ENCODE assay signal across 8 cellular contexts in the genomic region with DNA sequence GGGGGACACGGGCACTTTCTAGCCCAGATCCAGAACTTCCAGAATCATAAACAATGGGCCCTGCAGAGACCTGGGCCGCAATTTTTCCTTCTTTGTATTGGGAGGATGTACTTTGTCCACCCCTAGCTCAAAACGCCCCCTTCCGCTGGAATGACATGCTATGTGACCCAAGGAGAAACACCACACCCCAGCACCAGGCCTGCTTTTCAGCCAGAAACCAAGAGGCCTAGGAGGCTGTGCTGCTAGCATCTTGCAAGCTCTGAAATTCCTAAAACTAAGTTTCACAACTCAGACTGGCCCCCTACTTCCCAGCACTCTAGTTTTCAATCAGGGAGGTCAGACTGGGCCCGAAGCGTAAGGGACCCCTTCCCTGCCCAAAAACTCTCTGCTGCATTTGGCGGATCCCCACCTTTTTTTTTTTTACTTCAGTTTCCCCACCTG. TPM values are rescaled to one million over a fixed set of nuclear protein-coding genes. Genes with fewer than 3 reads are reported as not detected.
A peak's percentile ranks its signal among the peaks of the same experiment; 100 is the strongest.
DNase-seq lines count a peak whose midpoint lies in the region; ATAC-seq and TF ChIP-seq lines count a peak whose summit lies in the region.

No MANE protein-coding gene starts in this region.

- DNase-seq in AG04449 (ENCODE audit: low read depth, low spot score) (no peak), GM10248 (ENCODE audit: extremely low spot score) (no peak), NCI-H1694 (lab: John Stamatoyannopoulos, UW) (peak; percentile 5), left cardiac atrium (peak; percentile 73), retina (peak; percentile 46), middle frontal gyrus (ENCODE audit: extremely low spot score, low spot score) (no peak)

- peak; percentile 24 for ATAC-seq in activated T-helper 17 cell treated with anti-CD3 and anti-CD28 coated beads, Interleukin-2, amount 50 U/mL, for 72 hours (replicated peaks)
- ATAC-seq in left cardiac atrium (peak in 1 of 2 donors; percentile 33), HG02623 (IDR thresholded peaks at IDR 0.05; ENCODE audit: unreplicated experiment) (no peak)

- POLR2A ChIA-PET in AG04449 (lab: Yijun Ruan, JAX), result interaction anchor here (0.5 to 3.8 kb wide), 5 partner anchors 17 to 92 kb away, joined by 3 to 146 read pairs (median 11); a partner anchor contains a TSS
- POLR2A ChIA-PET in GM10248 (lab: Yijun Ruan, JAX), result interaction anchor here (0.8 to 8.0 kb wide), 4 partner anchors 18 to 47 kb away, joined by 3 to 154 read pairs (median 8); a partner anchor contains a TSS

- intact Hi-C loops in left cardiac atrium (cut with DNase I), result loop anchor here in 1 of 2 donors (2.0 kb wide), 1 partner anchor 18 kb away; no protein-coding TSS in a partner anchor

- CTCF ChIA-PET in AG04449 (lab: Yijun Ruan, JAX) (interaction anchor here (0.7 to 8.0 kb wide), 23 partner anchors 9 to 209 kb away, joined by 3 to 161 read pairs (median 5); a partner anchor contains a TSS), GM10248 (lab: Yijun Ruan, JAX) (interaction anchor here (0.6 to 9.4 kb wide), 33 partner anchors 9 to 209 kb away, joined by 3 to 141 read pairs (median 4); a partner anchor contains a TSS)

- peaks cover 40% of the 10 kb centered on the region for H3K36me3 Mint-ChIP-seq in activated T-helper 17 cell treated with anti-CD3 and anti-CD28 coated beads, Interleukin-2, amount 50 U/mL, for 72 hours (ENCODE audit: low read depth)

- peak overlapping the region; percentile 94 for H3K27ac Mint-ChIP-seq in activated T-helper 17 cell treated with anti-CD3 and anti-CD28 coated beads, Interleukin-2, amount 50 U/mL, for 72 hours

- no peaks in the 10 kb centered on the region for H3K9me3 Mint-ChIP-seq in activated T-helper 17 cell treated with anti-CD3 and anti-CD28 coated beads, Interleukin-2, amount 50 U/mL, for 72 hours

- peak; percentile 27 for TF ChIP-seq CTCF in AG04449 (IDR thresholded peaks at IDR 0.05; ENCODE audit: insufficient read depth, low read length, missing control alignments)
- peak; percentile 60 for TF ChIP-seq CTCF in GM10248 (IDR thresholded peaks at IDR 0.05; ENCODE audit: control extremely low read depth, extremely low read depth, low read depth, missing control alignments)

- peak overlapping the region; percentile 92 for H3K4me3 Mint-ChIP-seq in activated T-helper 17 cell treated with anti-CD3 and anti-CD28 coated beads, Interleukin-2, amount 50 U/mL, for 72 hours

- no peaks in the 10 kb centered on the region for H3K27me3 Mint-ChIP-seq in activated T-helper 17 cell treated with anti-CD3 and anti-CD28 coated beads, Interleukin-2, amount 50 U/mL, for 72 hours

- peaks cover 30% of the 10 kb centered on the region for H3K4me1 Mint-ChIP-seq in activated T-helper 17 cell treated with anti-CD3 and anti-CD28 coated beads, Interleukin-2, amount 50 U/mL, for 72 hours

- H3K4me3 ChIP-seq in AG04449 (ENCODE audit: low read depth, low read length), result peak overlapping the region; percentile 84

RNA-seq across cellular contexts. Expression of a gene that starts 0.5 kb away (rescaled TPM):
- 100 to 1,000 TPM; 176 to 252 TPM for total RNA-seq in activated T-helper 17 cell treated with anti-CD3 and anti-CD28 coated beads, Interleukin-2, amount 50 U/mL, for 72 hours
- 10 to 100 TPM; 68.9 to 79.0 TPM for total RNA-seq in left cardiac atrium

RNA-seq across cellular contexts. Expression of a gene that starts 18.1 kb away (rescaled TPM):
- total RNA-seq in activated T-helper 17 cell treated with anti-CD3 and anti-CD28 coated beads, Interleukin-2, amount 50 U/mL, for 72 hours, result 10 to 100 TPM; 38.9 to 46.0 TPM
- 10 to 100 TPM; 27.5 to 34.7 TPM for total RNA-seq in left cardiac atrium

RNA-seq across cellular contexts. Expression of a gene that starts 40.9 kb away (rescaled TPM):
- 100 to 1,000 TPM; 177 to 324 TPM for total RNA-seq in activated T-helper 17 cell treated with anti-CD3 and anti-CD28 coated beads, Interleukin-2, amount 50 U/mL, for 72 hours
- total RNA-seq in left cardiac atrium, result 100 to 1,000 TPM; 122 to 169 TPM

RNA-seq across cellular contexts. Expression of a gene that starts 48.1 kb away (rescaled TPM):
- 1 to 10 TPM; 1.1 to 1.3 TPM for total RNA-seq in activated T-helper 17 cell treated with anti-CD3 and anti-CD28 coated beads, Interleukin-2, amount 50 U/mL, for 72 hours
- total RNA-seq in left cardiac atrium, result 1 to 10 TPM in 1 of 2 donors, under 1 TPM in 1; 0.91 to 1.3 TPM

Comparison
In these comparisons a context has a peak if more than half of its experiments do, and no peak if none do; other contexts are left out.
1. DNase-seq: peak in NCI-H1694 (single experiment), left cardiac atrium (single experiment) and retina (single experiment); none in AG04449 (single experiment), GM10248 (single experiment) and middle frontal gyrus (single experiment).